ENCODE assay signal across 30 cellular contexts in genomic region chr2:52454962-52455361, GRCh38.
"Had no signal": no experiment of that assay in that cellular context is flagged by ENCODE, and none has a peak within 500 bp of the region (broad histone marks: within the 10 kb centered on the region; RNA-seq: fewer than 3 reads in every experiment).

No MANE protein-coding gene starts in this region.

- H3K4me1 Mint-ChIP-seq: activated CD4-positive, alpha-beta T cell treated with anti-CD3 and anti-CD28 coated beads for 36 hours; activated CD4-positive, alpha-beta T cell treated with anti-CD3 and anti-CD28 coated beads, Interleukin-2, amount 10 ng/mL, durations not matched to agents 24 days and 14 days; activated CD8-positive, alpha-beta memory T cell treated with anti-CD3 and anti-CD28 coated beads, Interleukin-2, amount 10 ng/mL, durations not matched to agents 7 days and 5 days; activated naive CD4-positive, alpha-beta T cell treated with anti-CD3 and anti-CD28 coated beads, Interleukin-2, amount 50 U/mL, for 24 hours; activated naive CD8-positive, alpha-beta T cell treated with anti-CD3 and anti-CD28 coated beads for 36 hours; activated naive CD8-positive, alpha-beta T cell treated with anti-CD3 and anti-CD28 coated beads, Interleukin-2, amount 50 U/mL, for 24 hours; central memory CD8-positive, alpha-beta T cell had no signal

- H3K27ac ChIP-seq: brain microvascular endothelial cell, epithelial cell of prostate, esophagus squamous epithelium, gastroesophageal sphincter had no signal

- ATAC-seq: activated CD4-positive, alpha-beta T cell treated with anti-CD3 and anti-CD28 coated beads for 36 hours; activated CD8-positive, alpha-beta memory T cell treated with anti-CD3 and anti-CD28 coated beads, Interleukin-2, amount 10 ng/mL, durations not matched to agents 7 days and 5 days; activated CD8-positive, alpha-beta T cell treated with anti-CD3 and anti-CD28 coated beads, Interleukin-2, amount 10 ng/mL, durations not matched to agents 7 days and 5 days; activated naive CD8-positive, alpha-beta T cell treated with anti-CD3 and anti-CD28 coated beads, Interleukin-2, amount 50 U/mL, for 24 hours; effector memory CD8-positive, alpha-beta T cell; gastroesophageal sphincter had no signal

- H3K27me3 ChIP-seq: brain microvascular endothelial cell, esophagus squamous epithelium, gastroesophageal sphincter had no signal

- H3K36me3 ChIP-seq: brain microvascular endothelial cell, esophagus squamous epithelium, gastroesophageal sphincter had no signal

- DNase-seq: activated CD4-positive, alpha-beta memory T cell treated with anti-CD3 and anti-CD28 coated beads for 36 hours; activated CD4-positive, alpha-beta T cell treated with anti-CD3 and anti-CD28 coated beads for 36 hours; activated CD4-positive, alpha-beta T cell treated with anti-CD3 and anti-CD28 coated beads, Interleukin-2, amount 10 ng/mL, durations not matched to agents 24 days and 14 days; activated CD4-positive, CD25-positive, alpha-beta regulatory T cell; activated CD4-positive, CD25-positive, alpha-beta regulatory T cell treated with anti-CD3 and anti-CD28 coated beads, Interleukin-2, amount 50 U/mL, for 72 hours; activated CD8-positive, alpha-beta memory T cell treated with anti-CD3 and anti-CD28 coated beads, Interleukin-2, amount 10 ng/mL, durations not matched to agents 7 days and 5 days; activated CD8-positive, alpha-beta memory T cell treated with anti-CD3 and anti-CD28 coated beads, Interleukin-2, amount 50 U/mL, for 4 hours; activated CD8-positive, alpha-beta T cell treated with anti-CD3 and anti-CD28 coated beads, Interleukin-2, amount 10 ng/mL, durations not matched to agents 7 days and 5 days; activated effector memory CD4-positive, alpha-beta T cell treated with anti-CD3 and anti-CD28 coated beads, Interleukin-2, amount 50 U/mL, for 16 hours; activated naive CD4-positive, alpha-beta T cell treated with anti-CD3 and anti-CD28 coated beads for 36 hours; activated naive CD8-positive, alpha-beta T cell treated with anti-CD3 and anti-CD28 coated beads for 36 hours; activated naive CD8-positive, alpha-beta T cell treated with anti-CD3 and anti-CD28 coated beads, Interleukin-2, amount 50 U/mL, for 24 hours; activated T-cell treated with anti-CD3 and anti-CD28 coated beads, Interleukin-2, amount 50 U/mL, for 1 hour; activated T-cell treated with anti-CD3 and anti-CD28 coated beads, Interleukin-2, amount 50 U/mL, for 48 hours; amniotic stem cell; anterior cingulate cortex; brain microvascular endothelial cell; cortex of kidney; dermis blood vessel endothelial cell; effector CD4-positive, alpha-beta T cell; effector memory CD8-positive, alpha-beta T cell; esophagus squamous epithelium; foreskin melanocyte; T-helper 2 cell had no signal

- H3K27ac Mint-ChIP-seq: activated CD4-positive, alpha-beta memory T cell treated with anti-CD3 and anti-CD28 coated beads for 36 hours; activated CD4-positive, alpha-beta T cell treated with anti-CD3 and anti-CD28 coated beads for 36 hours; activated CD4-positive, alpha-beta T cell treated with anti-CD3 and anti-CD28 coated beads, Interleukin-2, amount 10 ng/mL, durations not matched to agents 24 days and 14 days; activated CD8-positive, alpha-beta memory T cell treated with anti-CD3 and anti-CD28 coated beads, Interleukin-2, amount 10 ng/mL, durations not matched to agents 7 days and 5 days; activated CD8-positive, alpha-beta T cell treated with anti-CD3 and anti-CD28 coated beads, Interleukin-2, amount 10 ng/mL, durations not matched to agents 7 days and 5 days; activated naive CD4-positive, alpha-beta T cell treated with anti-CD3 and anti-CD28 coated beads for 36 hours; activated naive CD4-positive, alpha-beta T cell treated with anti-CD3 and anti-CD28 coated beads, Interleukin-2, amount 50 U/mL, for 24 hours; activated naive CD8-positive, alpha-beta T cell treated with anti-CD3 and anti-CD28 coated beads for 36 hours; activated naive CD8-positive, alpha-beta T cell treated with anti-CD3 and anti-CD28 coated beads, Interleukin-2, amount 50 U/mL, for 24 hours; activated T-helper 1 cell treated with anti-CD3 and anti-CD28 coated beads, Interleukin-12 subunit alpha, Interleukin-12 subunit beta, Interleukin-2, Interleukin-4 antibody, amounts not matched to agents 30 ng/mL and 10 ng/mL and 1 ng/mL, durations not matched to agents 14 hours and 24 hours and 36 hours; activated T-helper 2 cell treated with anti-CD3 and anti-CD28 coated beads, Interferon-gamma antibody, Interleukin-2, Interleukin-4, amounts not matched to agents 10 μg/mL and 5 μg/mL and 100 μg/mL, durations not matched to agents 14 hours and 24 hours and 36 hours; effector memory CD8-positive, alpha-beta T cell had no signal

- H3K27me3 Mint-ChIP-seq: activated CD4-positive, alpha-beta memory T cell treated with anti-CD3 and anti-CD28 coated beads for 36 hours; activated CD4-positive, alpha-beta T cell treated with anti-CD3 and anti-CD28 coated beads for 36 hours; activated CD4-positive, alpha-beta T cell treated with anti-CD3 and anti-CD28 coated beads, Interleukin-2, amount 10 ng/mL, durations not matched to agents 24 days and 14 days; activated CD8-positive, alpha-beta memory T cell treated with anti-CD3 and anti-CD28 coated beads, Interleukin-2, amount 10 ng/mL, durations not matched to agents 7 days and 5 days; activated naive CD4-positive, alpha-beta T cell treated with anti-CD3 and anti-CD28 coated beads, Interleukin-2, amount 50 U/mL, for 24 hours; activated naive CD8-positive, alpha-beta T cell treated with anti-CD3 and anti-CD28 coated beads for 36 hours; activated naive CD8-positive, alpha-beta T cell treated with anti-CD3 and anti-CD28 coated beads, Interleukin-2, amount 50 U/mL, for 24 hours; central memory CD8-positive, alpha-beta T cell; effector memory CD8-positive, alpha-beta T cell had no signal

- H3K4me3 ChIP-seq: esophagus squamous epithelium, gastroesophageal sphincter had no signal

- H3K4me3 Mint-ChIP-seq: activated CD4-positive, alpha-beta memory T cell treated with anti-CD3 and anti-CD28 coated beads for 36 hours; activated CD4-positive, alpha-beta T cell treated with anti-CD3 and anti-CD28 coated beads for 36 hours; activated CD4-positive, alpha-beta T cell treated with anti-CD3 and anti-CD28 coated beads, Interleukin-2, amount 10 ng/mL, durations not matched to agents 24 days and 14 days; activated CD8-positive, alpha-beta memory T cell treated with anti-CD3 and anti-CD28 coated beads, Interleukin-2, amount 10 ng/mL, durations not matched to agents 7 days and 5 days; activated CD8-positive, alpha-beta T cell treated with anti-CD3 and anti-CD28 coated beads, Interleukin-2, amount 10 ng/mL, durations not matched to agents 7 days and 5 days; activated naive CD4-positive, alpha-beta T cell treated with anti-CD3 and anti-CD28 coated beads for 36 hours; activated naive CD4-positive, alpha-beta T cell treated with anti-CD3 and anti-CD28 coated beads, Interleukin-2, amount 50 U/mL, for 24 hours; activated naive CD8-positive, alpha-beta T cell treated with anti-CD3 and anti-CD28 coated beads for 36 hours; activated naive CD8-positive, alpha-beta T cell treated with anti-CD3 and anti-CD28 coated beads, Interleukin-2, amount 50 U/mL, for 24 hours; activated T-helper 1 cell treated with anti-CD3 and anti-CD28 coated beads, Interleukin-12 subunit alpha, Interleukin-12 subunit beta, Interleukin-2, Interleukin-4 antibody, amounts not matched to agents 30 ng/mL and 10 ng/mL and 1 ng/mL, durations not matched to agents 14 hours and 24 hours and 36 hours; central memory CD8-positive, alpha-beta T cell; effector memory CD8-positive, alpha-beta T cell had no signal

- H3K9me3 ChIP-seq: esophagus squamous epithelium, gastroesophageal sphincter had no signal

- H3K4me1 ChIP-seq: esophagus squamous epithelium, gastroesophageal sphincter had no signal

- H3K36me3 Mint-ChIP-seq: activated CD4-positive, alpha-beta memory T cell treated with anti-CD3 and anti-CD28 coated beads for 36 hours; activated CD8-positive, alpha-beta memory T cell treated with anti-CD3 and anti-CD28 coated beads, Interleukin-2, amount 10 ng/mL, durations not matched to agents 7 days and 5 days; activated naive CD4-positive, alpha-beta T cell treated with anti-CD3 and anti-CD28 coated beads, Interleukin-2, amount 50 U/mL, for 24 hours; activated naive CD8-positive, alpha-beta T cell treated with anti-CD3 and anti-CD28 coated beads for 36 hours had no signal
